ENCODE assay signal across 1 cellular context in genomic region chr1:158180741-158181576, GRCh38.
TF ChIP-seq lines count a peak whose summit lies in the region.

Gene CD1D, plus strand, starts transcription at chr1:158180895. Its CDS starts 207 bp downstream, at chr1:158181102.

TF ChIP-seq in GM23338, 12 proteins besides CTCF, POLR2A, EP300 and RAD21 (continued from another document):
- TF ChIP-seq, protein P1, sequence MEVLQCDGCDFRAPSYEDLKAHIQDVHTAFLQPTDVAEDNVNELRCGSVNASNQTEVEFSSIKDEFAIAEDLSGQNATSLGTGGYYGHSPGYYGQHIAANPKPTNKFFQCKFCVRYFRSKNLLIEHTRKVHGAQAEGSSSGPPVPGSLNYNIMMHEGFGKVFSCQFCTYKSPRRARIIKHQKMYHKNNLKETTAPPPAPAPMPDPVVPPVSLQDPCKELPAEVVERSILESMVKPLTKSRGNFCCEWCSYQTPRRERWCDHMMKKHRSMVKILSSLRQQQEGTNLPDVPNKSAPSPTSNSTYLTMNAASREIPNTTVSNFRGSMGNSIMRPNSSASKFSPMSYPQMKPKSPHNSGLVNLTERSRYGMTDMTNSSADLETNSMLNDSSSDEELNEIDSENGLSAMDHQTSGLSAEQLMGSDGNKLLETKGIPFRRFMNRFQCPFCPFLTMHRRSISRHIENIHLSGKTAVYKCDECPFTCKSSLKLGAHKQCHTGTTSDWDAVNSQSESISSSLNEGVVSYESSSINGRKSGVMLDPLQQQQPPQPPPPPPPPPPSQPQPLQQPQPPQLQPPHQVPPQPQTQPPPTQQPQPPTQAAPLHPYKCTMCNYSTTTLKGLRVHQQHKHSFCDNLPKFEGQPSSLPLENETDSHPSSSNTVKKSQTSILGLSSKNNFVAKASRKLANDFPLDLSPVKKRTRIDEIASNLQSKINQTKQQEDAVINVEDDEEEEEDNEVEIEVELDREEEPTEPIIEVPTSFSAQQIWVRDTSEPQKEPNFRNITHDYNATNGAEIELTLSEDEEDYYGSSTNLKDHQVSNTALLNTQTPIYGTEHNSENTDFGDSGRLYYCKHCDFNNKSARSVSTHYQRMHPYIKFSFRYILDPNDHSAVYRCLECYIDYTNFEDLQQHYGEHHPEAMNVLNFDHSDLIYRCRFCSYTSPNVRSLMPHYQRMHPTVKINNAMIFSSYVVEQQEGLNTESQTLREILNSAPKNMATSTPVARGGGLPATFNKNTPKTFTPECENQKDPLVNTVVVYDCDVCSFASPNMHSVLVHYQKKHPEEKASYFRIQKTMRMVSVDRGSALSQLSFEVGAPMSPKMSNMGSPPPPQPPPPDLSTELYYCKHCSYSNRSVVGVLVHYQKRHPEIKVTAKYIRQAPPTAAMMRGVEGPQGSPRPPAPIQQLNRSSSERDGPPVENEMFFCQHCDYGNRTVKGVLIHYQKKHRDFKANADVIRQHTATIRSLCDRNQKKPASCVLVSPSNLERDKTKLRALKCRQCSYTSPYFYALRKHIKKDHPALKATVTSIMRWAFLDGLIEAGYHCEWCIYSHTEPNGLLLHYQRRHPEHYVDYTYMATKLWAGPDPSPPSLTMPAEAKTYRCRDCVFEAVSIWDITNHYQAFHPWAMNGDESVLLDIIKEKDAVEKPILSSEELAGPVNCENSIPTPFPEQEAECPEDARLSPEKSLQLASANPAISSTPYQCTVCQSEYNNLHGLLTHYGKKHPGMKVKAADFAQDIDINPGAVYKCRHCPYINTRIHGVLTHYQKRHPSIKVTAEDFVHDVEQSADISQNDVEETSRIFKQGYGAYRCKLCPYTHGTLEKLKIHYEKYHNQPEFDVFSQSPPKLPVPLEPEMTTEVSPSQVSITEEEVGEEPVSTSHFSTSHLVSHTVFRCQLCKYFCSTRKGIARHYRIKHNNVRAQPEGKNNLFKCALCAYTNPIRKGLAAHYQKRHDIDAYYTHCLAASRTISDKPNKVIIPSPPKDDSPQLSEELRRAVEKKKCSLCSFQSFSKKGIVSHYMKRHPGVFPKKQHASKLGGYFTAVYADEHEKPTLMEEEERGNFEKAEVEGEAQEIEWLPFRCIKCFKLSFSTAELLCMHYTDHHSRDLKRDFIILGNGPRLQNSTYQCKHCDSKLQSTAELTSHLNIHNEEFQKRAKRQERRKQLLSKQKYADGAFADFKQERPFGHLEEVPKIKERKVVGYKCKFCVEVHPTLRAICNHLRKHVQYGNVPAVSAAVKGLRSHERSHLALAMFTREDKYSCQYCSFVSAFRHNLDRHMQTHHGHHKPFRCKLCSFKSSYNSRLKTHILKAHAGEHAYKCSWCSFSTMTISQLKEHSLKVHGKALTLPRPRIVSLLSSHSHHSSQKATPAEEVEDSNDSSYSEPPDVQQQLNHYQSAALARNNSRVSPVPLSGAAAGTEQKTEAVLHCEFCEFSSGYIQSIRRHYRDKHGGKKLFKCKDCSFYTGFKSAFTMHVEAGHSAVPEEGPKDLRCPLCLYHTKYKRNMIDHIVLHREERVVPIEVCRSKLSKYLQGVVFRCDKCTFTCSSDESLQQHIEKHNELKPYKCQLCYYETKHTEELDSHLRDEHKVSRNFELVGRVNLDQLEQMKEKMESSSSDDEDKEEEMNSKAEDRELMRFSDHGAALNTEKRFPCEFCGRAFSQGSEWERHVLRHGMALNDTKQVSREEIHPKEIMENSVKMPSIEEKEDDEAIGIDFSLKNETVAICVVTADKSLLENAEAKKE (CRISPR knock-in tag; IDR thresholded peaks at IDR 0.05) = no peak
